14 cellular contexts compared by ENCODE assay signal in the genomic region with DNA sequence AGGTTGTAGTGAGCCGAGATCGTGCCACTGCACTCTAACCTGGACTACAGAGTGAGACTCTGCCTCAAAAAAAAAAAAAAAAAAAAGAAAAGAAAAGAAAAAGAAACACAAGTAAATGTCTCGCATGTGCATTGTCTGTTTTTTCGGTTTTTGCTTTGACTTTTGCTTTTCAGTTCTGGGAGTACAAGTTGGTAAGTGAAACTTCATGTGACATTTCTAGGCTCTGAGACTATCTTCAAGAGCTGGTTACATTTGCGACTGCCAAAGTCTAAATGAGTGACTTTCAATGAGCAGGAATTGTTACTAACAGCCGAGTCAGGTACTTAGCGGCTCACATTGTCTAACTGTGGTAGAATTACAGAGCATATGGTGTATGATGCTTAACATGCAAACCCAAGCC.
A peak's percentile ranks its signal among the peaks of the same experiment; 100 is the strongest.
DNase-seq lines count a peak whose midpoint lies in the region; ATAC-seq, FAIRE-seq and TF ChIP-seq lines count a peak whose summit lies in the region.
"Had no signal": no experiment of that assay in that cellular context is flagged by ENCODE, and none has a peak within 500 bp of the region (broad histone marks: within the 10 kb centered on the region; RNA-seq: fewer than 3 reads in every experiment).

No MANE protein-coding gene starts in this region.

- no peak overlapping the region for H3K4me3 ChIP-seq in astrocyte (ENCODE audit: insufficient read depth, low read depth, low read length)
- no peak overlapping the region for H3K4me3 ChIP-seq in left ventricle myocardium inferior
- H3K4me3 ChIP-seq in psoas muscle: no peak overlapping the region

- H3K27ac Mint-ChIP-seq in astrocyte (ENCODE audit: unreplicated experiment): no peak overlapping the region

- H3K36me3 Mint-ChIP-seq in astrocyte (ENCODE audit: low read depth, unreplicated experiment): no peaks in the 10 kb centered on the region

- H3K9me3 Mint-ChIP-seq in astrocyte (ENCODE audit: unreplicated experiment): no peaks in the 10 kb centered on the region
- H3K9me3 Mint-ChIP-seq: central memory CD8-positive, alpha-beta T cell had no signal

- H3K4me3 Mint-ChIP-seq in astrocyte (ENCODE audit: unreplicated experiment): no peak overlapping the region
- H3K4me3 Mint-ChIP-seq: central memory CD8-positive, alpha-beta T cell had no signal

- H3K4me1 Mint-ChIP-seq in astrocyte (ENCODE audit: low read depth, unreplicated experiment): peaks cover 6% of the 10 kb centered on the region
- H3K4me1 Mint-ChIP-seq: central memory CD8-positive, alpha-beta T cell had no signal

- no peak for TF ChIP-seq CTCF in astrocyte (IDR thresholded peaks at IDR 0.05; ENCODE audit: insufficient read depth, low read depth, low read length)
- TF ChIP-seq CTCF in left ventricle myocardium inferior (IDR thresholded peaks at IDR 0.05; ENCODE audit: borderline replicate concordance): no peak
- no peak for TF ChIP-seq CTCF in psoas muscle (IDR thresholded peaks at IDR 0.05)

- H3K4me2 ChIP-seq in astrocyte (ENCODE audit: low read length): peak overlapping the region; percentile 81

- no peaks in the 10 kb centered on the region for H4K20me1 ChIP-seq in astrocyte (ENCODE audit: insufficient read depth, low read length)

- peak overlapping the region; percentile 41 for H2AFZ ChIP-seq in astrocyte (ENCODE audit: low read depth, low read length)

- no peak for FAIRE-seq in astrocyte (lab: Jason Lieb, UNC)
- FAIRE-seq: islet of Langerhans had no signal

- no peaks in the 10 kb centered on the region for H3K27me3 ChIP-seq in astrocyte (ENCODE audit: insufficient read depth, low read length)
- H3K27me3 ChIP-seq in left ventricle myocardium inferior (ENCODE audit: low read depth): no peaks in the 10 kb centered on the region
- H3K27me3 ChIP-seq in psoas muscle (ENCODE audit: insufficient read depth in 3 of 3, low read length in 2 of 3): no peaks in the 10 kb centered on the region

- H3K9me3 ChIP-seq in ES-I3 (ENCODE audit: control insufficient read depth, insufficient read depth, low read length) (no peaks in the 10 kb centered on the region), astrocyte (ENCODE audit: insufficient read depth, low read depth, low read length) (no peaks in the 10 kb centered on the region), left ventricle myocardium inferior (replicated peaks) (no peaks in the 10 kb centered on the region), psoas muscle (no peaks in the 10 kb centered on the region)

- intact Hi-C loops in left ventricle myocardium inferior (cut with micrococcal nuclease) (no loop called here), psoas muscle (cut with DNase I) (loop anchor here (5.0 kb wide), 2 partner anchors 102 to 107 kb away; a partner anchor contains a TSS)

- 89 to 95% (median 91%) methylated on average over 7 of the region's 7 CpGs for WGBS in psoas muscle, 3 donors

- H3K27ac ChIP-seq in astrocyte (ENCODE audit: low read depth, low read length): peak overlapping the region; percentile 67
- H3K27ac ChIP-seq in left ventricle myocardium inferior (replicated peaks): peak overlapping the region; percentile 88
- H3K27ac ChIP-seq in psoas muscle: peak overlapping the region; percentile 92
- H3K27ac ChIP-seq: WERI-Rb-1 had no signal

- H3K36me3 ChIP-seq in ES-I3 (ENCODE audit: insufficient read depth, low read length) (no peaks in the 10 kb centered on the region; the same call in 1 of the 2 replicates), astrocyte (ENCODE audit: insufficient read depth, low read length) (no peaks in the 10 kb centered on the region), left ventricle myocardium inferior (no peaks in the 10 kb centered on the region), psoas muscle (ENCODE audit: insufficient read depth in 1 of 2, low read depth in 1 of 2) (no peaks in the 10 kb centered on the region)
- H3K36me3 ChIP-seq: WERI-Rb-1 had no signal

- ATAC-seq in psoas muscle: no peak
- ATAC-seq in HG03280 (IDR thresholded peaks at IDR 0.05; ENCODE audit: unreplicated experiment): no peak

- peak; percentile 18 for DNase-seq in astrocyte (ENCODE audit: low read depth)
- DNase-seq in left ventricle myocardium inferior: no peak
- DNase-seq in psoas muscle: no peak
- no peak for DNase-seq in NCI-H1417 treated with DMSO at 0.1 percent for 48 hours (lab: John Stamatoyannopoulos, UW)
- DNase-seq in NCI-H1417 (lab: John Stamatoyannopoulos, UW): no peak
- no peak for DNase-seq in NCI-H510A (lab: John Stamatoyannopoulos, UW)
- DNase-seq: activated CD8-positive, alpha-beta memory T cell treated with anti-CD3 and anti-CD28 coated beads for 24 hours; KG1; NCI-H146; WERI-Rb-1 had no signal

- H3K4me1 ChIP-seq in ES-I3 (ENCODE audit: insufficient read depth, low read length) (peaks cover 8% of the 10 kb centered on the region), astrocyte (ENCODE audit: insufficient read depth, low read length) (peaks cover 11% of the 10 kb centered on the region), left ventricle myocardium inferior (peaks cover 45% of the 10 kb centered on the region), psoas muscle (peaks cover 30% of the 10 kb centered on the region)

- H3K79me2 ChIP-seq in astrocyte (ENCODE audit: insufficient read depth, low read length): no peaks in the 10 kb centered on the region

- H3K9ac ChIP-seq in ES-I3 (ENCODE audit: low read depth, low read length): 0 out of 2 replicates have a peak overlapping the region, but pooled peaks have one; percentile 0
- H3K9ac ChIP-seq in astrocyte (ENCODE audit: low read length): peak overlapping the region; percentile 81

- no peaks in the 10 kb centered on the region for H3K27me3 Mint-ChIP-seq in astrocyte (ENCODE audit: low read depth, unreplicated experiment)
